ENCODE assay signal across 34 cellular contexts in genomic region chr7:158367634-158367982, GRCh38.
"Had no signal": no experiment of that assay in that cellular context is flagged by ENCODE, and none has a peak within 500 bp of the region (broad histone marks: within the 10 kb centered on the region; RNA-seq: fewer than 3 reads in every experiment).

No MANE protein-coding gene starts in this region.

- DNase-seq: Karpas-422, Kasumi-1, MG63, MM.1S, MV-4-11, NCI-H1048, NCI-H1092, NCI-H1092 treated with DMSO at 0.1 percent for 48 hours, NCI-H1105, NCI-H1105 treated with DMSO at 0.1 percent for 48 hours, NCI-H1417, NCI-H1417 treated with DMSO at 0.1 percent for 48 hours, NCI-H1436, NCI-H1436 treated with DMSO at 0.1 percent for 48 hours, NCI-H146, NCI-H1694, NCI-H1694 treated with DMSO at 0.1 percent for 48 hours, NCI-H187, NCI-H187 treated with DMSO at 0.1 percent for 48 hours, NCI-H1930, NCI-H2029, NCI-H2029 treated with DMSO at 0.1 percent for 48 hours, NCI-H2081, NCI-H2081 treated with DMSO at 0.1 percent for 48 hours, NCI-H2107, NCI-H2171, NCI-H2171 treated with DMSO at 0.1 percent for 48 hours, NCI-H2227 treated with DMSO at 0.1 percent for 48 hours, NCI-H226, NCI-H345, NCI-H446, NCI-H446 treated with DMSO at 0.1 percent for 48 hours, NCI-H510A, NCI-H510A treated with DMSO at 0.1 percent for 48 hours had no signal

- H3K4me3 ChIP-seq: MG63 had no signal

- H3K27me3 ChIP-seq: MG63 had no signal

- H3K36me3 ChIP-seq: MG63 had no signal

- H3K9me3 ChIP-seq: MG63 had no signal
